27 cellular contexts compared by ENCODE assay signal in genomic region chr6:14917511-14917910, GRCh38.
"Had no signal": no experiment of that assay in that cellular context is flagged by ENCODE, and none has a peak within 500 bp of the region (broad histone marks: within the 10 kb centered on the region; RNA-seq: fewer than 3 reads in every experiment).

No MANE protein-coding gene starts in this region.

- H3K27me3 ChIP-seq: left lung, ovary, spleen, tibial nerve, uterus had no signal

- H3K27ac ChIP-seq: left lung, lower lobe of right lung, ovary, skin epidermis, spleen, tibial nerve, uterus had no signal

- H3K36me3 ChIP-seq: left lung, lower lobe of right lung, ovary, spleen, tibial nerve, uterus had no signal

- H3K36me3 Mint-ChIP-seq: immature natural killer cell; mesothelial cell of epicardium; natural killer cell treated with Interleukin-12 subunit alpha and Interleukin-12 subunit beta and Interleukin-15 and Interleukin-18, amount 100 ng/mL, for 72 hours; stimulated activated memory B cell treated with anti-CD40 and anti-IgM and Interleukin-4, amounts not matched to agents 10 μg/mL and 1 μg/mL and 100 μg/mL, for 72 hours; type B pancreatic cell had no signal

- H3K4me3 Mint-ChIP-seq: immature natural killer cell; mesothelial cell of epicardium; naive thymus-derived CD4-positive, alpha-beta T cell; natural killer cell treated with Interleukin-12 subunit alpha and Interleukin-12 subunit beta and Interleukin-15 and Interleukin-18, amount 100 ng/mL, for 72 hours; stimulated activated memory B cell treated with anti-CD40 and anti-IgM and Interleukin-4, amounts not matched to agents 10 μg/mL and 1 μg/mL and 100 μg/mL, for 72 hours; stimulated activated naive CD8-positive, alpha-beta T cell treated with anti-CD3 and anti-CD28 coated beads, Interleukin-15, amount 100 ng/mL, for 72 hours; type B pancreatic cell had no signal

- DNase-seq: hippocampal formation; immature natural killer cell; kidney; left colon; left lung; lower lobe of right lung; mammary epithelial cell; mesendoderm; mucosa of descending colon; naive thymus-derived CD4-positive, alpha-beta T cell; ovary; retina; right cardiac atrium; spleen; stimulated activated CD4-positive, alpha-beta T cell treated with anti-CD3 and anti-CD28 coated beads, Interleukin-4, amount 100 ng/mL, for 24 hours; stimulated activated naive CD4-positive, alpha-beta T cell treated with Interleukin-2 at 50 U/mL for 16 hours; stimulated activated naive CD8-positive, alpha-beta T cell treated with anti-CD3 and anti-CD28 coated beads, Interleukin-15, amount 100 ng/mL, for 72 hours; substantia nigra; uterus had no signal

- ATAC-seq: left colon; left lung; lower lobe of right lung; mucosa of descending colon; naive thymus-derived CD4-positive, alpha-beta T cell; natural killer cell treated with Interleukin-12 subunit alpha and Interleukin-12 subunit beta and Interleukin-15 and Interleukin-18, amount 100 ng/mL, for 72 hours; right cardiac atrium; sciatic nerve; stimulated activated memory B cell treated with anti-CD40 and anti-IgM and Interleukin-4, amounts not matched to agents 10 μg/mL and 1 μg/mL and 100 μg/mL, for 72 hours; stimulated activated naive CD8-positive, alpha-beta T cell treated with anti-CD3 and anti-CD28 coated beads, Interleukin-15, amount 100 ng/mL, for 72 hours had no signal

- H3K4me1 Mint-ChIP-seq: stimulated activated naive CD8-positive, alpha-beta T cell treated with anti-CD3 and anti-CD28 coated beads, Interleukin-15, amount 100 ng/mL, for 72 hours had no signal

- H3K27me3 Mint-ChIP-seq: natural killer cell treated with Interleukin-12 subunit alpha and Interleukin-12 subunit beta and Interleukin-15 and Interleukin-18, amount 100 ng/mL, for 72 hours; progenitor cell of endocrine pancreas; stimulated activated memory B cell treated with anti-CD40 and anti-IgM and Interleukin-4, amounts not matched to agents 10 μg/mL and 1 μg/mL and 100 μg/mL, for 72 hours; stimulated activated naive CD8-positive, alpha-beta T cell treated with anti-CD3 and anti-CD28 coated beads, Interleukin-15, amount 100 ng/mL, for 72 hours; type B pancreatic cell had no signal

- H3K27ac Mint-ChIP-seq: immature natural killer cell; mesothelial cell of epicardium; naive thymus-derived CD4-positive, alpha-beta T cell; natural killer cell treated with Interleukin-12 subunit alpha and Interleukin-12 subunit beta and Interleukin-15 and Interleukin-18, amount 100 ng/mL, for 72 hours; progenitor cell of endocrine pancreas; stimulated activated memory B cell treated with anti-CD40 and anti-IgM and Interleukin-4, amounts not matched to agents 10 μg/mL and 1 μg/mL and 100 μg/mL, for 72 hours; stimulated activated naive CD8-positive, alpha-beta T cell treated with anti-CD3 and anti-CD28 coated beads, Interleukin-15, amount 100 ng/mL, for 72 hours; type B pancreatic cell had no signal

- H3K9me3 Mint-ChIP-seq: mesothelial cell of epicardium; natural killer cell treated with Interleukin-12 subunit alpha and Interleukin-12 subunit beta and Interleukin-15 and Interleukin-18, amount 100 ng/mL, for 72 hours; stimulated activated memory B cell treated with anti-CD40 and anti-IgM and Interleukin-4, amounts not matched to agents 10 μg/mL and 1 μg/mL and 100 μg/mL, for 72 hours; stimulated activated naive CD8-positive, alpha-beta T cell treated with anti-CD3 and anti-CD28 coated beads, Interleukin-15, amount 100 ng/mL, for 72 hours had no signal

- H3K4me3 ChIP-seq: left lung, lower lobe of right lung, mucosa of descending colon, ovary, skin epidermis, spleen, tibial nerve, uterus had no signal

- H3K4me1 ChIP-seq: uterus had no signal

- H3K9me3 ChIP-seq: left lung, lower lobe of right lung, mucosa of descending colon, ovary, spleen, tibial nerve, uterus had no signal
